In the genomic region with DNA sequence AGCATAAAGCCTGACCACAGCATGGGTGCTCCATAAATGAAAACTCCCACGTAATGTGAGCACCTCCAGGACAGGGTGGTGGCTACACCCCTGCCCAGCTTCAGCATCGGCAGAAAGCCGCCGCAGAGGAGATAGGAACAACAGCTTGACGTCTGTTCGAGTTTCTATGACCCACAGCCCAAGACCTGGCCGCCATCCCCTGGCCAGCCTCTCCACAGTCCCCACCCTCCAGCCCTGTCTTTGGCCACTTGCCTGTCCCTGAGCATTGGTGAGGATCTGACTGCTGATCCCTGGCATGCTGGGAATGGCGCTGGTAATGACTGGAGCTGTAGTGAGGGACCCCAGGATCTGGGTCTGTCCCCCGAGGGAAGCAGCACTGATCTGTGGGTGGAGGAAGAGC, we compare ENCODE assay signal across 31 cellular contexts.
"Had no signal": no experiment of that assay in that cellular context is flagged by ENCODE, and none has a peak within 500 bp of the region (broad histone marks: within the 10 kb centered on the region; RNA-seq: fewer than 3 reads in every experiment).

No MANE protein-coding gene starts in this region.

- H3K27ac ChIP-seq: epithelial cell of prostate, gastrocnemius medialis, hepatocyte, ovary, stomach, thyroid gland, vagina had no signal

- ATAC-seq: esophagus mucosa; gastrocnemius medialis; mucosa of descending colon; natural killer cell treated with Interleukin-12 subunit alpha and Interleukin-12 subunit beta and Interleukin-15 and Interleukin-18, amount 100 ng/mL, for 72 hours; sciatic nerve; stimulated activated effector memory CD8-positive, alpha-beta T cell treated with anti-CD3 and anti-CD28 coated beads, Interleukin-12 subunit alpha, Interleukin-12 subunit beta, amount 100 ng/mL, for 72 hours had no signal

- H3K9me3 ChIP-seq: gastrocnemius medialis, mucosa of descending colon, ovary, stomach, thyroid gland, vagina had no signal

- H3K36me3 ChIP-seq: ovary, thyroid gland had no signal

- H3K79me2 ChIP-seq: hepatocyte had no signal

- H2AFZ ChIP-seq: hepatocyte had no signal

- H3K9me3 Mint-ChIP-seq: immature natural killer cell; memory B cell; mesothelial cell of epicardium; naive B cell; natural killer cell treated with Interleukin-12 subunit alpha and Interleukin-12 subunit beta and Interleukin-15 and Interleukin-18, amount 100 ng/mL, for 72 hours; stimulated activated effector memory CD8-positive, alpha-beta T cell treated with anti-CD3 and anti-CD28 coated beads, Interleukin-12 subunit alpha, Interleukin-12 subunit beta, amount 100 ng/mL, for 72 hours had no signal

- H3K4me3 ChIP-seq: dorsolateral prefrontal cortex, gastrocnemius medialis, hepatocyte, lung, mucosa of descending colon, ovary, stomach, thyroid gland, vagina had no signal

- H3K27ac Mint-ChIP-seq: immature natural killer cell; memory B cell; mesothelial cell of epicardium; naive B cell; natural killer cell treated with Interleukin-12 subunit alpha and Interleukin-12 subunit beta and Interleukin-15 and Interleukin-18, amount 100 ng/mL, for 72 hours; stimulated activated effector memory CD8-positive, alpha-beta T cell treated with anti-CD3 and anti-CD28 coated beads, Interleukin-12 subunit alpha, Interleukin-12 subunit beta, amount 100 ng/mL, for 72 hours had no signal

- H3K4me1 Mint-ChIP-seq: immature natural killer cell; memory B cell; mesothelial cell of epicardium; naive B cell; stimulated activated effector memory CD8-positive, alpha-beta T cell treated with anti-CD3 and anti-CD28 coated beads, Interleukin-12 subunit alpha, Interleukin-12 subunit beta, amount 100 ng/mL, for 72 hours had no signal

- DNase-seq: cerebellar nuclear complex; dorsolateral prefrontal cortex; effector CD4-positive, alpha-beta T cell; foreskin fibroblast; gastrocnemius medialis; immature natural killer cell; islet precursor cell; kidney glomerular epithelial cell; mucosa of descending colon; naive B cell; occipital lobe; ovary; posterior cingulate gyrus; retina; stimulated activated CD4-positive, alpha-beta T cell treated with anti-CD3 and anti-CD28 coated beads, Interleukin-2, amount 100 ng/mL, for 24 hours; stimulated activated CD4-positive, alpha-beta T cell treated with anti-CD3 and anti-CD28 coated beads, Interleukin-4, amount 100 ng/mL, for 24 hours; stimulated activated naive CD4-positive, alpha-beta T cell treated with Interleukin-2 at 50 U/mL for 16 hours; stomach; thyroid gland; trophoblast cell had no signal

- H3K36me3 Mint-ChIP-seq: immature natural killer cell; mesothelial cell of epicardium; natural killer cell treated with Interleukin-12 subunit alpha and Interleukin-12 subunit beta and Interleukin-15 and Interleukin-18, amount 100 ng/mL, for 72 hours; stimulated activated effector memory CD8-positive, alpha-beta T cell treated with anti-CD3 and anti-CD28 coated beads, Interleukin-12 subunit alpha, Interleukin-12 subunit beta, amount 100 ng/mL, for 72 hours had no signal

- H3K27me3 ChIP-seq: dorsolateral prefrontal cortex, gastrocnemius medialis, hepatocyte, ovary, stomach, thyroid gland, vagina had no signal

- FAIRE-seq: colon had no signal

- H3K4me2 ChIP-seq: hepatocyte had no signal

- H3K27me3 Mint-ChIP-seq: memory B cell; naive B cell; natural killer cell treated with Interleukin-12 subunit alpha and Interleukin-12 subunit beta and Interleukin-15 and Interleukin-18, amount 100 ng/mL, for 72 hours had no signal

- H3K4me1 ChIP-seq: gastrocnemius medialis, stomach, vagina had no signal

- H3K4me3 Mint-ChIP-seq: immature natural killer cell; memory B cell; mesothelial cell of epicardium; naive B cell; natural killer cell treated with Interleukin-12 subunit alpha and Interleukin-12 subunit beta and Interleukin-15 and Interleukin-18, amount 100 ng/mL, for 72 hours; stimulated activated effector memory CD8-positive, alpha-beta T cell treated with anti-CD3 and anti-CD28 coated beads, Interleukin-12 subunit alpha, Interleukin-12 subunit beta, amount 100 ng/mL, for 72 hours had no signal
